ENCODE assay signal across 22 cellular contexts in genomic region chr20:1636621-1637020, GRCh38. TPM values are rescaled to one million over a fixed set of nuclear protein-coding genes. Genes with fewer than 3 reads are reported as not detected.
DNase-seq lines count a peak whose midpoint lies in the region; ATAC-seq, FAIRE-seq and TF ChIP-seq lines count a peak whose summit lies in the region.
"Had no signal": no experiment of that assay in that cellular context is flagged by ENCODE, and none has a peak within 500 bp of the region (broad histone marks: within the 10 kb centered on the region; RNA-seq: fewer than 3 reads in every experiment).

No MANE protein-coding gene starts in this region.

- CTCF ChIA-PET in T-cell (lab: Charles Lee), result no interaction called here

- no peak overlapping the region for H3K4me3 Mint-ChIP-seq in T-cell
- H3K4me3 Mint-ChIP-seq: activated CD4-positive, alpha-beta memory T cell treated with anti-CD3 and anti-CD28 coated beads, Interleukin-2, amount 10 ng/mL, durations not matched to agents 7 days and 5 days; activated T-cell treated with anti-CD3 and anti-CD28 coated beads, Interleukin-2, amount 50 U/mL, for 72 hours; nephron had no signal

- no peak for FAIRE-seq in GM19239 (lab: Jason Lieb, UNC)
- FAIRE-seq: GM12892 had no signal

- intact Hi-C loops in transverse colon (cut with DNase I; ENCODE audit: low total_unique reads), result no loop called here
- intact Hi-C loops in heart left ventricle (cut with DNase I), result loop anchor here in 1 of 10 donors (10.0 kb wide), 1 partner anchor 82 kb away; the partner anchor contains the start of gene SIRPD

- no peaks in the 10 kb centered on the region for H3K27me3 Mint-ChIP-seq in T-cell
- H3K27me3 Mint-ChIP-seq: activated CD4-positive, alpha-beta memory T cell treated with anti-CD3 and anti-CD28 coated beads, Interleukin-2, amount 10 ng/mL, durations not matched to agents 7 days and 5 days had no signal

- TF ChIP-seq POLR2A in transverse colon (IDR thresholded peaks at IDR 0.05) (no peak), heart left ventricle (IDR thresholded peaks at IDR 0.05) (no peak)

- H3K36me3 Mint-ChIP-seq in T-cell, result peaks cover 38% of the 10 kb centered on the region

- peaks cover 36 to 60% (median 53%) of the 10 kb centered on the region in 3 donors for H3K4me1 Mint-ChIP-seq in T-cell
- H3K4me1 Mint-ChIP-seq: nephron had no signal

- TF ChIP-seq CTCF in transverse colon (IDR thresholded peaks at IDR 0.05) (no peak), heart left ventricle (IDR thresholded peaks at IDR 0.05) (no peak)

- in situ Hi-C loops in ACHN (cut with HindIII; ENCODE audit: low pct_ligation_motif_present, low pct_unique_long_range_greater_than_20kb, low sequenced_read_pairs) (no loop called here), Caki2 (cut with HindIII; ENCODE audit: low pct_unique_long_range_greater_than_20kb, low sequenced_read_pairs) (no loop called here), transverse colon (cut with MboI; ENCODE audit: low pct_ligation_motif_present in 1 of 4, low pct_unique_long_range_greater_than_20kb in 1 of 4, low sequenced_read_pairs in 3 of 4) (no loop called here)

- peaks cover 0 to 10% (median 2%) of the 10 kb centered on the region in 3 donors for H3K9me3 Mint-ChIP-seq in T-cell

- no peaks in the 10 kb centered on the region for H3K27me3 ChIP-seq in transverse colon
- H3K27me3 ChIP-seq in heart left ventricle, result no peaks in the 10 kb centered on the region
- H3K27me3 ChIP-seq: MG63 had no signal

- H3K4me3 ChIP-seq in transverse colon, result no peak overlapping the region
- no peak overlapping the region for H3K4me3 ChIP-seq in heart left ventricle
- H3K4me3 ChIP-seq: lower lobe of right lung, MG63 had no signal

- WGBS in transverse colon (ENCODE audit: low coverage in 1 of 2), 2 donors, result 52 to 100% methylated on average over 1 to 2 of the region's 2 CpGs
- WGBS in heart left ventricle, 4 donors, result 73 to 82% (median 77%) methylated on average over 2 of the region's 2 CpGs

- TF ChIP-seq EP300 in transverse colon (IDR thresholded peaks at IDR 0.05; ENCODE audit: low read depth), result no peak

- no peak for ATAC-seq in T-cell (replicated peaks in 1 of 4)
- no peak for ATAC-seq in heart left ventricle
- ATAC-seq: activated T-cell treated with anti-CD3 and anti-CD28 coated beads, Interleukin-2, amount 50 U/mL, for 72 hours; esophagus mucosa; lower lobe of right lung; Right ventricle myocardium inferior had no signal

- no peak overlapping the region for H3K27ac ChIP-seq in transverse colon
- H3K27ac ChIP-seq in heart left ventricle, result no peak overlapping the region
- H3K27ac ChIP-seq: lower lobe of right lung had no signal

- H3K36me3 ChIP-seq in transverse colon (no peaks in the 10 kb centered on the region), heart left ventricle (no peaks in the 10 kb centered on the region)
- H3K36me3 ChIP-seq: lower lobe of right lung, MG63 had no signal

- DNase-seq in ACHN (peak; percentile 50), Caki2 (ENCODE audit: low read depth) (peak; percentile 71), T-cell (no peak), kidney tubule cell (ENCODE audit: low spot score) (peak; percentile 62), glomerular visceral epithelial cell (ENCODE audit: extremely low spot score) (no peak), transverse colon (no peak), GM19239 (ENCODE audit: insufficient read length, low spot score) (no peak), heart left ventricle (no peak)
- DNase-seq: activated CD4-positive, alpha-beta memory T cell treated with anti-CD3 and anti-CD28 coated beads, Interleukin-2, amount 10 ng/mL, durations not matched to agents 7 days and 5 days; activated T-cell treated with anti-CD3 and anti-CD28 coated beads, Interleukin-2, amount 50 U/mL, for 72 hours; GDM1; lower lobe of right lung; MG63; NCI-H187; stimulated activated CD4-positive, alpha-beta T cell treated with anti-CD3 and anti-CD28 coated beads, Interleukin-4, amount 100 ng/mL, for 1 hour; substantia nigra had no signal

- POLR2A ChIA-PET in T-cell (lab: Charles Lee), result no interaction called here

- H3K27ac Mint-ChIP-seq in T-cell, result peak overlapping the region; percentile 63 to 83
- H3K27ac Mint-ChIP-seq: activated CD4-positive, alpha-beta memory T cell treated with anti-CD3 and anti-CD28 coated beads, Interleukin-2, amount 10 ng/mL, durations not matched to agents 7 days and 5 days; activated T-cell treated with anti-CD3 and anti-CD28 coated beads, Interleukin-2, amount 50 U/mL, for 72 hours; nephron had no signal

- H3K4me1 ChIP-seq in transverse colon (no peaks in the 10 kb centered on the region), heart left ventricle (no peaks in the 10 kb centered on the region)
- H3K4me1 ChIP-seq: lower lobe of right lung had no signal

- H3K9me3 ChIP-seq in transverse colon (peaks cover 0 to 5% of the 10 kb centered on the region in 2 donors), heart left ventricle (peaks cover 0 to 19% (median 0%) of the 10 kb centered on the region in 12 donors)
- H3K9me3 ChIP-seq: lower lobe of right lung, MG63 had no signal

RNA-seq across cellular contexts. Expression of gene SIRPB1, which starts 16.8 kb away (rescaled TPM):
- 2.1 and 10.4 TPM in 2 replicates for total RNA-seq in Caki2 (2014; rRNA removed; shearing (Covaris generic); ENCODE audit: low replicate concordance)
- total RNA-seq in T-cell (1 to 10 TPM in 4 of 5 donors, under 1 TPM in 1; 0.62 to 6.2 (median 3.1) TPM), transverse colon (1 to 10 TPM in 1 of 4 donors, under 1 TPM in 1, not detected in 2; 0.14 to 1.3 TPM), heart left ventricle (10 to 100 TPM in 1 of 9 donors, 1 to 10 TPM in 6, under 1 TPM in 2; 0.19 to 14.0 (median 2.1) TPM)
- under 1 TPM; 0.34 to 0.35 TPM for polyA plus RNA-seq in heart left ventricle

RNA-seq across cellular contexts. Expression of gene SIRPG, which starts 21.0 kb away (rescaled TPM):
- total RNA-seq in Caki2 (2014; rRNA removed; shearing (Covaris generic); ENCODE audit: low replicate concordance), result not detected in 2 replicates
- 10 to 100 TPM; 25.4 to 59.5 (median 28.6) TPM for total RNA-seq in T-cell
- total RNA-seq in transverse colon, result 10 to 100 TPM in 1 of 4 donors, 1 to 10 TPM in 2, not detected in 1; 2.5 to 26.9 (median 3.8) TPM
- total RNA-seq in heart left ventricle, result 1 to 10 TPM in 1 of 9 donors, under 1 TPM in 1, not detected in 7; 0.54 to 2.3 TPM
- not detected for polyA plus RNA-seq in heart left ventricle
- total RNA-seq: cardiac septum, glomerular endothelial cell, Right ventricle myocardium inferior had no signal

Comparison
In these comparisons a context has a peak if more than half of its experiments do, and no peak if none do; other contexts are left out.
1. DNase-seq: peak in ACHN (single experiment), Caki2 (single experiment) and kidney tubule cell (single experiment); none in T-cell (0 of 34), glomerular visceral epithelial cell (single experiment), transverse colon (single experiment), GM19239 (single experiment) and heart left ventricle (0 of 5).